Comparison of ENCODE assay signal across 14 cellular contexts in genomic region chr6:98669371-98669770, GRCh38.
"Had no signal": no experiment of that assay in that cellular context is flagged by ENCODE, and none has a peak within 500 bp of the region (broad histone marks: within the 10 kb centered on the region; RNA-seq: fewer than 3 reads in every experiment).

No MANE protein-coding gene starts in this region.

- H3K27me3 Mint-ChIP-seq: activated CD8-positive, alpha-beta T cell treated with anti-CD3 and anti-CD28 coated beads for 36 hours had no signal

- H3K4me1 ChIP-seq: prostate gland had no signal

- H3K4me1 Mint-ChIP-seq: activated CD4-positive, alpha-beta T cell treated with anti-CD3 and anti-CD28 coated beads for 36 hours; immature natural killer cell; naive thymus-derived CD8-positive, alpha-beta T cell had no signal

- H3K4me3 Mint-ChIP-seq: activated CD4-positive, alpha-beta T cell treated with anti-CD3 and anti-CD28 coated beads for 36 hours; activated CD8-positive, alpha-beta T cell treated with anti-CD3 and anti-CD28 coated beads for 36 hours; activated T-cell treated with anti-CD3 and anti-CD28 coated beads, Interleukin-2, amount 50 U/mL, for 72 hours; immature natural killer cell; naive thymus-derived CD8-positive, alpha-beta T cell had no signal

- H3K9me3 Mint-ChIP-seq: activated CD8-positive, alpha-beta T cell treated with anti-CD3 and anti-CD28 coated beads for 36 hours; activated T-cell treated with anti-CD3 and anti-CD28 coated beads, Interleukin-2, amount 50 U/mL, for 72 hours; immature natural killer cell had no signal

- H3K4me3 ChIP-seq: mucosa of descending colon, prostate gland had no signal

- H3K27ac Mint-ChIP-seq: activated CD4-positive, alpha-beta T cell treated with anti-CD3 and anti-CD28 coated beads for 36 hours; activated CD8-positive, alpha-beta T cell treated with anti-CD3 and anti-CD28 coated beads for 36 hours; activated T-cell treated with anti-CD3 and anti-CD28 coated beads, Interleukin-2, amount 50 U/mL, for 72 hours; immature natural killer cell; naive thymus-derived CD8-positive, alpha-beta T cell had no signal

- DNase-seq: activated CD4-positive, alpha-beta T cell treated with anti-CD3 and anti-CD28 coated beads for 36 hours; activated CD8-positive, alpha-beta memory T cell treated with anti-CD3 and anti-CD28 coated beads, Interleukin-2, amount 50 U/mL, for 4 hours; activated CD8-positive, alpha-beta T cell treated with anti-CD3 and anti-CD28 coated beads for 36 hours; activated T-cell treated with anti-CD3 and anti-CD28 coated beads, Interleukin-2, amount 50 U/mL, for 72 hours; aorta; hypothalamus; immature natural killer cell; left cardiac atrium; mucosa of descending colon; naive thymus-derived CD8-positive, alpha-beta T cell; stimulated activated CD4-positive, alpha-beta T cell treated with anti-CD3 and anti-CD28 coated beads, Interleukin-12 subunit alpha, Interleukin-12 subunit beta, amount 100 ng/mL, for 4 hours; stimulated activated naive CD8-positive, alpha-beta T cell treated with anti-CD3 and anti-CD28 coated beads, Interleukin-15, Interleukin-2, amounts not matched to agents 100 U/mL and 50 U/mL, for 24 hours; T-helper 9 cell had no signal

- H3K36me3 Mint-ChIP-seq: immature natural killer cell; naive thymus-derived CD8-positive, alpha-beta T cell had no signal

- H3K9me3 ChIP-seq: mucosa of descending colon, prostate gland had no signal

- H3K27ac ChIP-seq: prostate gland had no signal

- H3K36me3 ChIP-seq: prostate gland had no signal
